ENCODE assay signal across 8 cellular contexts in the genomic region with DNA sequence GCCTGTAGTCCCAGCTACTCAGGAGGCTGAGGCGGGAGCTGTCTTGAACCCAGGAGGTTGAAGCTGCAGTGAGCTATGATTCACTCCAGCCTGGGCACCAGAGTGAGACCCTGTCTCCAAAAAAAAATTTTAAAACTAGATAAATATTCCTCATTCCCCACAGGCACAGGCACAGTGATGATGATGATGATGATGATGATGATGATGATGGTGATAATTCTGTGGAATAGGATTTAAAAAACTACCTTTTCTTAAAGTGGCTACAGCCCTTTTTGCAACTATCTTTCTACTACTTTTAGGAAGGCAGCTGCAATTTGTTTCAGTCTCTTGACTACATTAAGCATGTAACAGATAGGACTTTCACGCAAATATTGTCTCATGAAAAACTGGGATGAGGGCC.
"Had no signal": no experiment of that assay in that cellular context is flagged by ENCODE, and none has a peak within 500 bp of the region (broad histone marks: within the 10 kb centered on the region; RNA-seq: fewer than 3 reads in every experiment).

No MANE protein-coding gene starts in this region.

- H3K4me3 ChIP-seq: GM12878 had no signal

- DNase-seq: GDM1, GF-D8 had no signal

- FAIRE-seq: G401.6, GM12878, GM12891, GM12892, GM18507, GM19239 had no signal

- ATAC-seq: GM12878 had no signal
